30 cellular contexts compared by ENCODE assay signal in genomic region chr15:27776501-27776900, GRCh38.
"Had no signal": no experiment of that assay in that cellular context is flagged by ENCODE, and none has a peak within 500 bp of the region (broad histone marks: within the 10 kb centered on the region; RNA-seq: fewer than 3 reads in every experiment).

No MANE protein-coding gene starts in this region.

- H3K27ac ChIP-seq: left ventricle myocardium inferior, neutrophil, prostate gland, skin epidermis, spleen, stomach, testis, thyroid gland, transverse colon, upper lobe of right lung had no signal

- H3K36me3 ChIP-seq: left ventricle myocardium inferior, neutrophil, prostate gland, spleen, stomach, thyroid gland, transverse colon, upper lobe of right lung had no signal

- H3K9me3 ChIP-seq: neutrophil, prostate gland, testis, thyroid gland, upper lobe of right lung had no signal

- DNase-seq: head of caudate nucleus; hippocampal formation; immature natural killer cell; left ventricle myocardium inferior; midbrain; mucosa of descending colon; naive thymus-derived CD4-positive, alpha-beta T cell; occipital lobe; posterior cingulate gyrus; retina; right cardiac atrium; spleen; stimulated activated CD4-positive, alpha-beta T cell treated with anti-CD3 and anti-CD28 coated beads, Interleukin-4, amount 100 ng/mL, for 4 hours; stimulated activated CD8-positive, alpha-beta memory T cell treated with anti-CD3 and anti-CD28 coated beads, Interleukin-4, amount 100 ng/mL, for 48 hours; stimulated activated naive B cell treated with anti-CD40 and anti-IgM and Interleukin-4, amounts not matched to agents 10 μg/mL and 1 μg/mL and 100 μg/mL, for 72 hours; stimulated activated naive CD8-positive, alpha-beta T cell treated with anti-CD3 and anti-CD28 coated beads, Interleukin-15, Interleukin-2, amounts not matched to agents 100 U/mL and 50 U/mL, for 24 hours; stomach; testis; thyroid gland; transverse colon; upper lobe of right lung had no signal

- H3K4me3 Mint-ChIP-seq: immature natural killer cell; memory B cell; naive thymus-derived CD4-positive, alpha-beta T cell; natural killer cell treated with Interleukin-12 subunit alpha and Interleukin-12 subunit beta and Interleukin-15 and Interleukin-18, amount 100 ng/mL, for 72 hours; stimulated activated naive B cell treated with anti-CD40 and anti-IgM and Interleukin-4, amounts not matched to agents 10 μg/mL and 1 μg/mL and 100 μg/mL, for 72 hours had no signal

- H3K4me1 ChIP-seq: left ventricle myocardium inferior, prostate gland, spleen, stomach, testis, thyroid gland, transverse colon, upper lobe of right lung had no signal

- ATAC-seq: mucosa of descending colon; naive thymus-derived CD4-positive, alpha-beta T cell; right cardiac atrium; sciatic nerve; stimulated activated naive B cell treated with anti-CD40 and anti-IgM and Interleukin-4, amounts not matched to agents 10 μg/mL and 1 μg/mL and 100 μg/mL, for 72 hours; stimulated activated naive CD8-positive, alpha-beta T cell treated with anti-CD3 and anti-CD28 coated beads, Interleukin-15, Interleukin-2, amounts not matched to agents 100 U/mL and 50 U/mL, for 24 hours; upper lobe of right lung had no signal

- H3K27me3 Mint-ChIP-seq: memory B cell; natural killer cell treated with Interleukin-12 subunit alpha and Interleukin-12 subunit beta and Interleukin-15 and Interleukin-18, amount 100 ng/mL, for 72 hours had no signal

- H3K27ac Mint-ChIP-seq: immature natural killer cell; memory B cell; naive thymus-derived CD4-positive, alpha-beta T cell; natural killer cell treated with Interleukin-12 subunit alpha and Interleukin-12 subunit beta and Interleukin-15 and Interleukin-18, amount 100 ng/mL, for 72 hours; stimulated activated naive B cell treated with anti-CD40 and anti-IgM and Interleukin-4, amounts not matched to agents 10 μg/mL and 1 μg/mL and 100 μg/mL, for 72 hours had no signal

- H3K27me3 ChIP-seq: neutrophil, spleen, stomach, testis, thyroid gland, transverse colon, upper lobe of right lung had no signal

- H3K4me3 ChIP-seq: left ventricle myocardium inferior, lung, mucosa of descending colon, prostate gland, skin epidermis, spleen, stomach, testis, thyroid gland, transverse colon, upper lobe of right lung had no signal

- H3K36me3 Mint-ChIP-seq: immature natural killer cell; memory B cell; stimulated activated naive B cell treated with anti-CD40 and anti-IgM and Interleukin-4, amounts not matched to agents 10 μg/mL and 1 μg/mL and 100 μg/mL, for 72 hours had no signal

- FAIRE-seq: islet of Langerhans, urothelium cell line had no signal

- H3K4me1 Mint-ChIP-seq: immature natural killer cell; memory B cell; naive thymus-derived CD4-positive, alpha-beta T cell; stimulated activated naive B cell treated with anti-CD40 and anti-IgM and Interleukin-4, amounts not matched to agents 10 μg/mL and 1 μg/mL and 100 μg/mL, for 72 hours had no signal
